Comparison of ENCODE assay signal across 1 cellular context in the genomic region with DNA sequence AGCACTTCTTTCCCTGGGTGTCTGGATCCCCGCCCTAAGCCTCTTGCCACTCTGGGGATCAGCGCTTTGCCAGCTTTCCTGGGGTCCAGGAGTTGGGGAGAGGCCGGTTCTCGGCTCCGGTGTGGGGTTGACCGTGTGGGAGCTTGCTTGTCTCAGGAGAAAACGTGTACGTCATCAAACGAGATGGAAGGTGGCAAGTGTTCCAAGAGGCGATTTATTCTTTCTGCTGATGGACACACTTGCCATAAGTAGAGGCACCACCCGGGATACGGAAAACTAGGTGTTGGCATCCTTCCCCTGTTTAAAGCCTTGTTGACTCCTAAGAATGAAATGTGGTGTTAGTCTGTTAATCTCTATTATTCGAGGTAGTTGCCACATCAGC.
TF ChIP-seq lines count a peak whose summit lies in the region.

No MANE protein-coding gene starts in this region.

TF ChIP-seq in HepG2, 621 proteins besides CTCF, POLR2A, EP300 and RAD21 (continues in another document):
- TF ChIP-seq SMARCE1 (IDR thresholded peaks at IDR 0.05; ENCODE audit: borderline replicate concordance) (no peak), BORCS8-MEF2B (CRISPR knock-in tag; IDR thresholded peaks at IDR 0.05) (peak; percentile 60; the same call in 1 of the 2 replicates), GABPA (IDR thresholded peaks at IDR 0.05; ENCODE audit: low read depth, low read length) (no peak), GABPA (CRISPR knock-in tag; IDR thresholded peaks at IDR 0.05; ENCODE audit: low read depth) (no peak), TEAD3 (CRISPR knock-in tag; optimal IDR thresholded peaks at IDR 0.05; ENCODE audit: borderline replicate concordance) (no peak), DMAP1 (CRISPR knock-in tag; IDR thresholded peaks at IDR 0.05) (no peak), ZNF274 (CRISPR knock-in tag; IDR thresholded peaks at IDR 0.05) (no peak), SP5 (CRISPR knock-in tag; IDR thresholded peaks at IDR 0.05; ENCODE audit: borderline replicate concordance, low read depth) (no peak), ZMAT3 (CRISPR knock-in tag; conservative IDR thresholded peaks at IDR 0.05) (no peak), TCF12 (IDR thresholded peaks at IDR 0.05) (no peak), TCF12 (CRISPR knock-in tag; IDR thresholded peaks at IDR 0.05) (no peak), ZNF724P (CRISPR knock-in tag; IDR thresholded peaks at IDR 0.05; ENCODE audit: borderline replicate concordance) (no peak), KDM6A (CRISPR knock-in tag; IDR thresholded peaks at IDR 0.05; ENCODE audit: low read depth) (no peak), FOXM1 (CRISPR knock-in tag; IDR thresholded peaks at IDR 0.05) (no peak), CREB1 (IDR thresholded peaks at IDR 0.05) (peak; percentile 71), CREB1 (CRISPR knock-in tag; IDR thresholded peaks at IDR 0.05) (no peak), MIER3 (CRISPR knock-in tag; IDR thresholded peaks at IDR 0.05; ENCODE audit: borderline replicate concordance) (no peak), SIN3A (IDR thresholded peaks at IDR 0.05; ENCODE audit: borderline replicate concordance, low read depth, low read length) (peak; percentile 10; the same call in 1 of the 2 replicates), ZBTB7A (CRISPR knock-in tag; IDR thresholded peaks at IDR 0.05) (no peak), ZNF614 (CRISPR knock-in tag; IDR thresholded peaks at IDR 0.05; ENCODE audit: borderline replicate concordance) (0 out of 2 replicates have a peak, but pooled peaks have one; percentile 1), TCF7L2 (IDR thresholded peaks at IDR 0.05; ENCODE audit: low read depth, low read length) (no peak), ZKSCAN8 (CRISPR knock-in tag; IDR thresholded peaks at IDR 0.05; ENCODE audit: borderline replicate concordance) (no peak), ZNF644 (CRISPR knock-in tag; IDR thresholded peaks at IDR 0.05; ENCODE audit: low read depth) (no peak), SP2 (CRISPR knock-in tag; IDR thresholded peaks at IDR 0.05) (no peak), KMT2A (CRISPR knock-in tag; IDR thresholded peaks at IDR 0.05) (no peak), ZNF224 (CRISPR knock-in tag; IDR thresholded peaks at IDR 0.05) (no peak), BRCA1 (CRISPR knock-in tag; IDR thresholded peaks at IDR 0.05) (no peak), ZNF121 (CRISPR knock-in tag; IDR thresholded peaks at IDR 0.05) (no peak), GLI4 (CRISPR knock-in tag; IDR thresholded peaks at IDR 0.05; ENCODE audit: borderline replicate concordance) (no peak), TAF1 (CRISPR knock-in tag; IDR thresholded peaks at IDR 0.05) (no peak), HNF4G (IDR thresholded peaks at IDR 0.05; ENCODE audit: borderline replicate concordance, low read depth, low read length) (no peak), HNF4G (CRISPR knock-in tag; IDR thresholded peaks at IDR 0.05; ENCODE audit: borderline replicate concordance, low read depth) (no peak), ZNF652 (CRISPR knock-in tag; IDR thresholded peaks at IDR 0.05; ENCODE audit: borderline replicate concordance, low read depth) (no peak), HDAC1 (CRISPR knock-in tag; IDR thresholded peaks at IDR 0.05) (peak; percentile 12; the same call in 1 of the 2 replicates), PTBP1 (IDR thresholded peaks at IDR 0.05; ENCODE audit: low read depth, low read length, poor library complexity, severe bottlenecking) (no peak), MEF2D (CRISPR knock-in tag; IDR thresholded peaks at IDR 0.05) (no peak), ZBTB25 (CRISPR knock-in tag; IDR thresholded peaks at IDR 0.05) (no peak), PITX1 (CRISPR knock-in tag; IDR thresholded peaks at IDR 0.05) (peak; percentile 5; the same call in 1 of the 2 replicates), ZNF484 (CRISPR knock-in tag; IDR thresholded peaks at IDR 0.05; ENCODE audit: borderline replicate concordance, low read depth) (no peak), CENPT (CRISPR knock-in tag; IDR thresholded peaks at IDR 0.05; ENCODE audit: low read depth) (no peak), ZFP37 (CRISPR knock-in tag; IDR thresholded peaks at IDR 0.05; ENCODE audit: borderline replicate concordance) (no peak)
- TF ChIP-seq, protein P1, sequence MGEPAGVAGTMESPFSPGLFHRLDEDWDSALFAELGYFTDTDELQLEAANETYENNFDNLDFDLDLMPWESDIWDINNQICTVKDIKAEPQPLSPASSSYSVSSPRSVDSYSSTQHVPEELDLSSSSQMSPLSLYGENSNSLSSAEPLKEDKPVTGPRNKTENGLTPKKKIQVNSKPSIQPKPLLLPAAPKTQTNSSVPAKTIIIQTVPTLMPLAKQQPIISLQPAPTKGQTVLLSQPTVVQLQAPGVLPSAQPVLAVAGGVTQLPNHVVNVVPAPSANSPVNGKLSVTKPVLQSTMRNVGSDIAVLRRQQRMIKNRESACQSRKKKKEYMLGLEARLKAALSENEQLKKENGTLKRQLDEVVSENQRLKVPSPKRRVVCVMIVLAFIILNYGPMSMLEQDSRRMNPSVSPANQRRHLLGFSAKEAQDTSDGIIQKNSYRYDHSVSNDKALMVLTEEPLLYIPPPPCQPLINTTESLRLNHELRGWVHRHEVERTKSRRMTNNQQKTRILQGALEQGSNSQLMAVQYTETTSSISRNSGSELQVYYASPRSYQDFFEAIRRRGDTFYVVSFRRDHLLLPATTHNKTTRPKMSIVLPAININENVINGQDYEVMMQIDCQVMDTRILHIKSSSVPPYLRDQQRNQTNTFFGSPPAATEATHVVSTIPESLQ (CRISPR knock-in tag; conservative IDR thresholded peaks at IDR 0.05) = no peak
- TF ChIP-seq, protein P2, sequence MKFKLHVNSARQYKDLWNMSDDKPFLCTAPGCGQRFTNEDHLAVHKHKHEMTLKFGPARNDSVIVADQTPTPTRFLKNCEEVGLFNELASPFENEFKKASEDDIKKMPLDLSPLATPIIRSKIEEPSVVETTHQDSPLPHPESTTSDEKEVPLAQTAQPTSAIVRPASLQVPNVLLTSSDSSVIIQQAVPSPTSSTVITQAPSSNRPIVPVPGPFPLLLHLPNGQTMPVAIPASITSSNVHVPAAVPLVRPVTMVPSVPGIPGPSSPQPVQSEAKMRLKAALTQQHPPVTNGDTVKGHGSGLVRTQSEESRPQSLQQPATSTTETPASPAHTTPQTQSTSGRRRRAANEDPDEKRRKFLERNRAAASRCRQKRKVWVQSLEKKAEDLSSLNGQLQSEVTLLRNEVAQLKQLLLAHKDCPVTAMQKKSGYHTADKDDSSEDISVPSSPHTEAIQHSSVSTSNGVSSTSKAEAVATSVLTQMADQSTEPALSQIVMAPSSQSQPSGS (CRISPR knock-in tag; IDR thresholded peaks at IDR 0.05) = no peak
- TF ChIP-seq, protein P3, sequence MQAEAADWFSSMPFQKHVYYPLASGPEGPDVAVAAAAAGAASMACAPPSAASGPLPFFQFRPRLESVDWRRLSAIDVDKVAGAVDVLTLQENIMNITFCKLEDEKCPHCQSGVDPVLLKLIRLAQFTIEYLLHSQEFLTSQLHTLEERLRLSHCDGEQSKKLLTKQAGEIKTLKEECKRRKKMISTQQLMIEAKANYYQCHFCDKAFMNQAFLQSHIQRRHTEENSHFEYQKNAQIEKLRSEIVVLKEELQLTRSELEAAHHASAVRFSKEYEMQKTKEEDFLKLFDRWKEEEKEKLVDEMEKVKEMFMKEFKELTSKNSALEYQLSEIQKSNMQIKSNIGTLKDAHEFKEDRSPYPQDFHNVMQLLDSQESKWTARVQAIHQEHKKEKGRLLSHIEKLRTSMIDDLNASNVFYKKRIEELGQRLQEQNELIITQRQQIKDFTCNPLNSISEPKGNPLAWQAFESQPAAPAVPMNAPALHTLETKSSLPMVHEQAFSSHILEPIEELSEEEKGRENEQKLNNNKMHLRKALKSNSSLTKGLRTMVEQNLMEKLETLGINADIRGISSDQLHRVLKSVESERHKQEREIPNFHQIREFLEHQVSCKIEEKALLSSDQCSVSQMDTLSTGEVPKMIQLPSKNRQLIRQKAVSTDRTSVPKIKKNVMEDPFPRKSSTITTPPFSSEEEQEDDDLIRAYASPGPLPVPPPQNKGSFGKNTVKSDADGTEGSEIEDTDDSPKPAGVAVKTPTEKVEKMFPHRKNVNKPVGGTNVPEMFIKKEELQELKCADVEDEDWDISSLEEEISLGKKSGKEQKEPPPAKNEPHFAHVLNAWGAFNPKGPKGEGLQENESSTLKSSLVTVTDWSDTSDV (CRISPR knock-in tag; IDR thresholded peaks at IDR 0.05) = no peak
- TF ChIP-seq, protein P4, sequence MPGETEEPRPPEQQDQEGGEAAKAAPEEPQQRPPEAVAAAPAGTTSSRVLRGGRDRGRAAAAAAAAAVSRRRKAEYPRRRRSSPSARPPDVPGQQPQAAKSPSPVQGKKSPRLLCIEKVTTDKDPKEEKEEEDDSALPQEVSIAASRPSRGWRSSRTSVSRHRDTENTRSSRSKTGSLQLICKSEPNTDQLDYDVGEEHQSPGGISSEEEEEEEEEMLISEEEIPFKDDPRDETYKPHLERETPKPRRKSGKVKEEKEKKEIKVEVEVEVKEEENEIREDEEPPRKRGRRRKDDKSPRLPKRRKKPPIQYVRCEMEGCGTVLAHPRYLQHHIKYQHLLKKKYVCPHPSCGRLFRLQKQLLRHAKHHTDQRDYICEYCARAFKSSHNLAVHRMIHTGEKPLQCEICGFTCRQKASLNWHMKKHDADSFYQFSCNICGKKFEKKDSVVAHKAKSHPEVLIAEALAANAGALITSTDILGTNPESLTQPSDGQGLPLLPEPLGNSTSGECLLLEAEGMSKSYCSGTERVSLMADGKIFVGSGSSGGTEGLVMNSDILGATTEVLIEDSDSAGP (CRISPR knock-in tag; IDR thresholded peaks at IDR 0.05; ENCODE audit: borderline replicate concordance) = 0 out of 2 replicates have a peak, but pooled peaks have one; percentile 0
- TF ChIP-seq, protein P5, sequence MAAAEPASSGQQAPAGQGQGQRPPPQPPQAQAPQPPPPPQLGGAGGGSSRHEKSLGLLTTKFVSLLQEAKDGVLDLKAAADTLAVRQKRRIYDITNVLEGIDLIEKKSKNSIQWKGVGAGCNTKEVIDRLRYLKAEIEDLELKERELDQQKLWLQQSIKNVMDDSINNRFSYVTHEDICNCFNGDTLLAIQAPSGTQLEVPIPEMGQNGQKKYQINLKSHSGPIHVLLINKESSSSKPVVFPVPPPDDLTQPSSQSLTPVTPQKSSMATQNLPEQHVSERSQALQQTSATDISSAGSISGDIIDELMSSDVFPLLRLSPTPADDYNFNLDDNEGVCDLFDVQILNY (CRISPR knock-in tag; conservative IDR thresholded peaks at IDR 0.05) = no peak
- TF ChIP-seq, protein P6, sequence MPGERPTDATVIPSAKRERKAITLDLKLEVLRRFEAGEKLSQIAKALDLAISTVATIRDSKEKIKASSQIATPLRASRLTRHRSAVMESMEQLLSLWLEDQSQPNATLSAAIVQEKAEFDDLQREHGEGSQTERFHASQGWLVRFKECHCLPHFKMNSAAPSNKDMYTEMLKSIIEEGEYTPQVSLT (CRISPR knock-in tag; IDR thresholded peaks at IDR 0.05; ENCODE audit: borderline replicate concordance, low read depth) = no peak
- TF ChIP-seq, protein P7, sequence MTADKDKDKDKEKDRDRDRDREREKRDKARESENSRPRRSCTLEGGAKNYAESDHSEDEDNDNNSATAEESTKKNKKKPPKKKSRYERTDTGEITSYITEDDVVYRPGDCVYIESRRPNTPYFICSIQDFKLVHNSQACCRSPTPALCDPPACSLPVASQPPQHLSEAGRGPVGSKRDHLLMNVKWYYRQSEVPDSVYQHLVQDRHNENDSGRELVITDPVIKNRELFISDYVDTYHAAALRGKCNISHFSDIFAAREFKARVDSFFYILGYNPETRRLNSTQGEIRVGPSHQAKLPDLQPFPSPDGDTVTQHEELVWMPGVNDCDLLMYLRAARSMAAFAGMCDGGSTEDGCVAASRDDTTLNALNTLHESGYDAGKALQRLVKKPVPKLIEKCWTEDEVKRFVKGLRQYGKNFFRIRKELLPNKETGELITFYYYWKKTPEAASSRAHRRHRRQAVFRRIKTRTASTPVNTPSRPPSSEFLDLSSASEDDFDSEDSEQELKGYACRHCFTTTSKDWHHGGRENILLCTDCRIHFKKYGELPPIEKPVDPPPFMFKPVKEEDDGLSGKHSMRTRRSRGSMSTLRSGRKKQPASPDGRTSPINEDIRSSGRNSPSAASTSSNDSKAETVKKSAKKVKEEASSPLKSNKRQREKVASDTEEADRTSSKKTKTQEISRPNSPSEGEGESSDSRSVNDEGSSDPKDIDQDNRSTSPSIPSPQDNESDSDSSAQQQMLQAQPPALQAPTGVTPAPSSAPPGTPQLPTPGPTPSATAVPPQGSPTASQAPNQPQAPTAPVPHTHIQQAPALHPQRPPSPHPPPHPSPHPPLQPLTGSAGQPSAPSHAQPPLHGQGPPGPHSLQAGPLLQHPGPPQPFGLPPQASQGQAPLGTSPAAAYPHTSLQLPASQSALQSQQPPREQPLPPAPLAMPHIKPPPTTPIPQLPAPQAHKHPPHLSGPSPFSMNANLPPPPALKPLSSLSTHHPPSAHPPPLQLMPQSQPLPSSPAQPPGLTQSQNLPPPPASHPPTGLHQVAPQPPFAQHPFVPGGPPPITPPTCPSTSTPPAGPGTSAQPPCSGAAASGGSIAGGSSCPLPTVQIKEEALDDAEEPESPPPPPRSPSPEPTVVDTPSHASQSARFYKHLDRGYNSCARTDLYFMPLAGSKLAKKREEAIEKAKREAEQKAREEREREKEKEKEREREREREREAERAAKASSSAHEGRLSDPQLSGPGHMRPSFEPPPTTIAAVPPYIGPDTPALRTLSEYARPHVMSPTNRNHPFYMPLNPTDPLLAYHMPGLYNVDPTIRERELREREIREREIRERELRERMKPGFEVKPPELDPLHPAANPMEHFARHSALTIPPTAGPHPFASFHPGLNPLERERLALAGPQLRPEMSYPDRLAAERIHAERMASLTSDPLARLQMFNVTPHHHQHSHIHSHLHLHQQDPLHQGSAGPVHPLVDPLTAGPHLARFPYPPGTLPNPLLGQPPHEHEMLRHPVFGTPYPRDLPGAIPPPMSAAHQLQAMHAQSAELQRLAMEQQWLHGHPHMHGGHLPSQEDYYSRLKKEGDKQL (CRISPR knock-in tag; IDR thresholded peaks at IDR 0.05; ENCODE audit: low read depth) = no peak
- TF ChIP-seq, protein P8, sequence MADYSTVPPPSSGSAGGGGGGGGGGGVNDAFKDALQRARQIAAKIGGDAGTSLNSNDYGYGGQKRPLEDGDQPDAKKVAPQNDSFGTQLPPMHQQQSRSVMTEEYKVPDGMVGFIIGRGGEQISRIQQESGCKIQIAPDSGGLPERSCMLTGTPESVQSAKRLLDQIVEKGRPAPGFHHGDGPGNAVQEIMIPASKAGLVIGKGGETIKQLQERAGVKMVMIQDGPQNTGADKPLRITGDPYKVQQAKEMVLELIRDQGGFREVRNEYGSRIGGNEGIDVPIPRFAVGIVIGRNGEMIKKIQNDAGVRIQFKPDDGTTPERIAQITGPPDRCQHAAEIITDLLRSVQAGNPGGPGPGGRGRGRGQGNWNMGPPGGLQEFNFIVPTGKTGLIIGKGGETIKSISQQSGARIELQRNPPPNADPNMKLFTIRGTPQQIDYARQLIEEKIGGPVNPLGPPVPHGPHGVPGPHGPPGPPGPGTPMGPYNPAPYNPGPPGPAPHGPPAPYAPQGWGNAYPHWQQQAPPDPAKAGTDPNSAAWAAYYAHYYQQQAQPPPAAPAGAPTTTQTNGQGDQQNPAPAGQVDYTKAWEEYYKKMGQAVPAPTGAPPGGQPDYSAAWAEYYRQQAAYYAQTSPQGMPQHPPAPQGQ (CRISPR knock-in tag; IDR thresholded peaks at IDR 0.05; ENCODE audit: borderline replicate concordance) = no peak
